ENCODE assay signal across 24 cellular contexts in the genomic region with DNA sequence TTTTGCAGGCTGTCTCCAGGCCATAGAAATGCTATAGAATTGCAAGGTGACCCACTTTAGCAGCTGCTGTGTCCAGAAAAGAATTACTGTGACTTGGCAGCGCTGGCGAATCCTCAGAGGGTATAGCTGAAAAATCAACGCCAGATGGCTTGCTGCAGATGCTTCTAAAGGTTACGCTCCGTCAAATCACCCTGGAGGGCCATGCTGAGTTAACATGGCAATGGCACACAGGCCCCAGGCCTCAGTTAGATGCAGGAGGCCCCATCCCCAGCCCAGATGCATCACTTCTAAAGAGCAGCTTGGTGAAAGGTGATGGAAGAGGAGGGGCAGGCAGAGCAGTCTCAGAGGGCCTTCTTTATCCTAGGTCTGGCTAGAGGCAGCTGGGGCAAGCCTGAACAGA. TPM values are rescaled to one million over a fixed set of nuclear protein-coding genes. Genes with fewer than 3 reads are reported as not detected.
DNase-seq lines count a peak whose midpoint lies in the region; ATAC-seq, FAIRE-seq and TF ChIP-seq lines count a peak whose summit lies in the region.
"Had no signal": no experiment of that assay in that cellular context is flagged by ENCODE, and none has a peak within 500 bp of the region (broad histone marks: within the 10 kb centered on the region; RNA-seq: fewer than 3 reads in every experiment).

No MANE protein-coding gene starts in this region.

- H3K27ac Mint-ChIP-seq in endodermal cell: no peak overlapping the region

- H3K4me3 ChIP-seq in endodermal cell (ENCODE audit: low read length): no peak overlapping the region
- H3K4me3 ChIP-seq: esophagus squamous epithelium had no signal

- ATAC-seq in HG02938 (IDR thresholded peaks at IDR 0.05; ENCODE audit: unreplicated experiment): no peak
- ATAC-seq in GM18870 (IDR thresholded peaks at IDR 0.05; ENCODE audit: unreplicated experiment): no peak
- ATAC-seq: naive thymus-derived CD8-positive, alpha-beta T cell; stimulated activated naive CD8-positive, alpha-beta T cell treated with anti-CD3 and anti-CD28 coated beads, Interleukin-15, Interleukin-2, amounts not matched to agents 100 U/mL and 50 U/mL, for 24 hours had no signal

- DNase-seq in DMS 273 treated with DMSO at 0.1 percent for 48 hours (lab: John Stamatoyannopoulos, UW): peak; percentile 97
- DNase-seq in NCI-H187 (lab: John Stamatoyannopoulos, UW): peak; percentile 62 to 65
- DNase-seq in NCI-H82 (lab: John Stamatoyannopoulos, UW): peak; percentile 94
- DNase-seq in endodermal cell: no peak
- no peak for DNase-seq in NCI-H1436 (lab: John Stamatoyannopoulos, UW)
- no peak for DNase-seq in GM12891 (ENCODE audit: insufficient read length, low spot score)
- DNase-seq: activated CD4-positive, alpha-beta T cell treated with anti-CD3 and anti-CD28 coated beads, Interleukin-2, amount 50 U/mL, for 4 hours; activated gamma-delta T cell treated with Interleukin-2 at 50 U/mL for 16 hours; amniotic stem cell; cerebellar nuclear complex; COR-L47; effector CD8-positive, alpha-beta T cell; esophagus squamous epithelium; IMR-90; MM.1S; naive thymus-derived CD8-positive, alpha-beta T cell; NCI-H226; stimulated activated CD4-positive, alpha-beta T cell treated with anti-CD3 and anti-CD28 coated beads, Interleukin-2, amount 100 ng/mL, for 24 hours; stimulated activated naive CD8-positive, alpha-beta T cell treated with anti-CD3 and anti-CD28 coated beads, Interleukin-15, Interleukin-2, amounts not matched to agents 100 U/mL and 50 U/mL, for 24 hours; trophoblast cell had no signal

- H3K27me3 Mint-ChIP-seq in endodermal cell (ENCODE audit: insufficient read depth): no peaks in the 10 kb centered on the region

- no peak for FAIRE-seq in GM12891 (lab: Jason Lieb, UNC)

- TF ChIP-seq CTCF in endodermal cell (conservative IDR thresholded peaks at IDR 0.05): no peak

- H3K4me1 Mint-ChIP-seq in endodermal cell: peaks cover 35% of the 10 kb centered on the region

- H3K4me3 Mint-ChIP-seq in endodermal cell: no peak overlapping the region
- H3K4me3 Mint-ChIP-seq: naive thymus-derived CD8-positive, alpha-beta T cell had no signal

- H3K9me3 ChIP-seq in endodermal cell (ENCODE audit: control insufficient read depth, low read length): no peaks in the 10 kb centered on the region
- H3K9me3 ChIP-seq: esophagus squamous epithelium had no signal

- H3K36me3 ChIP-seq in endodermal cell (ENCODE audit: control insufficient read depth, insufficient read depth, low read length): no peaks in the 10 kb centered on the region

- WGBS in endodermal cell (ENCODE audit: insufficient coverage in 1 of 2, insufficient read length in 1 of 2), 2 experiments: 92 to 95% methylated on average over 5 of the region's 5 CpGs

- no peaks in the 10 kb centered on the region for H3K9me3 Mint-ChIP-seq in endodermal cell
- H3K9me3 Mint-ChIP-seq: naive thymus-derived CD8-positive, alpha-beta T cell had no signal

- peak overlapping the region; percentile 86 for H3K27ac ChIP-seq in endodermal cell (ENCODE audit: low read depth, low read length)
- H3K27ac ChIP-seq: esophagus squamous epithelium, HL-60 had no signal

- H3K36me3 Mint-ChIP-seq in endodermal cell (ENCODE audit: low read depth): no peaks in the 10 kb centered on the region
- H3K36me3 Mint-ChIP-seq: naive thymus-derived CD8-positive, alpha-beta T cell had no signal

- TF ChIP-seq POLR2A in GM12891 (IDR thresholded peaks at IDR 0.05; ENCODE audit: low read depth, low read length): no peak

- H3K27me3 ChIP-seq in endodermal cell (ENCODE audit: control insufficient read depth, insufficient read depth, low read length, poor library complexity, severe bottlenecking): no peaks in the 10 kb centered on the region
- H3K27me3 ChIP-seq: esophagus squamous epithelium had no signal

- peaks cover 25% of the 10 kb centered on the region for H3K4me1 ChIP-seq in endodermal cell (ENCODE audit: control insufficient read depth, insufficient read depth, low read length)

- no peak overlapping the region for H3K9ac ChIP-seq in endodermal cell (ENCODE audit: extremely low read depth, low read length, poor library complexity, severe bottlenecking)

TF ChIP-seq in GM12891, 5 proteins besides CTCF, POLR2A, EP300 and RAD21:
- TF ChIP-seq TAF1 (IDR thresholded peaks at IDR 0.05; ENCODE audit: low read depth, low read length) (no peak), PAX5 (IDR thresholded peaks at IDR 0.05; ENCODE audit: insufficient read depth, low read length, severe bottlenecking) (no peak), POU2F2 (IDR thresholded peaks at IDR 0.05; ENCODE audit: low read depth, low read length) (no peak), SPI1 (IDR thresholded peaks at IDR 0.05; ENCODE audit: low read depth, low read length) (no peak), POLR2AphosphoS5 (IDR thresholded peaks at IDR 0.05; ENCODE audit: low read depth, low read length) (no peak)
TF ChIP-seq in GM12891: peak in this region for 0.

RNA-seq across cellular contexts. Expression of a gene that starts 18.0 kb away (rescaled TPM):
- total RNA-seq in endodermal cell: 1 to 10 TPM; 3.3 to 5.8 TPM
- polyA plus RNA-seq in endodermal cell (2013, experiment 1 of 2): 1.2 TPM
- polyA plus RNA-seq in endodermal cell (2013, experiment 2 of 2): 1.3 TPM
- 0.35 TPM for polyA plus RNA-seq in GM12891 (2012; ENCODE audit: low read depth, missing spikeins)
- total RNA-seq: H4 had no signal

Comparison
In these comparisons a context has a peak if more than half of its experiments do, and no peak if none do; other contexts are left out.
1. DNase-seq: peak in DMS 273 treated with DMSO at 0.1 percent for 48 hours (single experiment), NCI-H187 (2 of 2) and NCI-H82 (single experiment); none in endodermal cell (single experiment), NCI-H1436 (single experiment) and GM12891 (single experiment).